In the genomic region with DNA sequence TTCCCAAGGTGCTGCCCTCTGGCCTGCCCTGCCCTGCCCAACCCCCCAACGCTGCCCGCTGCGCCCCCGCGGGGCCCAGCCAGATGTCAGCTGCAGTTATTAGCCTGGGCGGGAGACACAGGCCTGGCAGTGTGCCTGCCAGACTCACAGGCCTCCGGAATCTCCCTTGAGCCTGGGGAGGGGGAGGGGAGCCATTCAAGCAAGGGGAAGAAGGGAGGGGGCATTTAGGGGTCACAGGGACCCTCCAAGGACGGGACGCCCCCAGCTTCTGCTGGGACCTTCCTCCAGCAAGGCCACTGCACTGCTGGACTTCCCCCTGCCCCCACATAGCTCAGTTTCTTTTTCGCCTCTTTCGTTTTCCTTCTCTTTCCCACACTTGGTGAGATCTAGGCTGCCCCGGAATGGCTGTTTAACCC, we compare ENCODE assay signal across 8 cellular contexts. TPM values are rescaled to one million over a fixed set of nuclear protein-coding genes. Genes with fewer than 3 reads are reported as not detected.
DNase-seq lines count a peak whose midpoint lies in the region; ATAC-seq and TF ChIP-seq lines count a peak whose summit lies in the region.

No MANE protein-coding gene starts in this region.

- no peaks in the 10 kb centered on the region for H3K27me3 ChIP-seq in ACC112 (ENCODE audit: insufficient read depth, low read length)
- no peaks in the 10 kb centered on the region for H3K27me3 ChIP-seq in adipocyte (replicated peaks; ENCODE audit: control insufficient read depth, insufficient read depth, low read length)

- peak overlapping the region; percentile 99 for H3K9ac ChIP-seq in adipocyte (ENCODE audit: low read length)

- H3K36me3 ChIP-seq in ACC112 (ENCODE audit: insufficient read depth, low read length) (no peaks in the 10 kb centered on the region), adipocyte (ENCODE audit: control insufficient read depth, insufficient read depth, low read length, severe bottlenecking) (no peaks in the 10 kb centered on the region)

- H3K4me1 ChIP-seq in ACC112 (ENCODE audit: control insufficient read depth, insufficient read depth, low read length, unreplicated experiment) (peaks cover 50% of the 10 kb centered on the region), adipocyte (ENCODE audit: control insufficient read depth, insufficient read depth, low read length) (peaks cover 49% of the 10 kb centered on the region)

- no peak for ATAC-seq in left cardiac atrium
- no peak for ATAC-seq in HG03108 (IDR thresholded peaks at IDR 0.05; ENCODE audit: unreplicated experiment)
- ATAC-seq in HG03378 (IDR thresholded peaks at IDR 0.05; ENCODE audit: unreplicated experiment) = no peak

- DNase-seq in GM10266 (ENCODE audit: extremely low spot score) (peak; percentile 87), NCI-H69 (lab: John Stamatoyannopoulos, UW) (peak; percentile 96), adipocyte (ENCODE audit: low read depth) (peak; percentile 83), left cardiac atrium (peak; percentile 92), posterior vena cava (ENCODE audit: low spot score) (peak; percentile 93)

- intact Hi-C loops in left cardiac atrium (cut with DNase I) = no loop called here
- intact Hi-C loops in posterior vena cava (cut with DNase I) = no loop called here

- peak overlapping the region; percentile 50 for H2AFZ ChIP-seq in ACC112 (ENCODE audit: low read length, unreplicated experiment)

- H3K79me2 ChIP-seq in ACC112 (ENCODE audit: control insufficient read depth, insufficient read depth, low read length, unreplicated experiment) = peaks cover 20% of the 10 kb centered on the region

- H3K27ac ChIP-seq in ACC112 (ENCODE audit: low read depth, low read length) = peak overlapping the region; percentile 100

- H3K9me3 ChIP-seq in adipocyte (ENCODE audit: control insufficient read depth, low read length) = no peaks in the 10 kb centered on the region

- peak; percentile 28 for TF ChIP-seq CTCF in GM10266 (IDR thresholded peaks at IDR 0.05; ENCODE audit: control insufficient read depth, insufficient read depth, low read depth, missing control alignments)

- H3K4me3 ChIP-seq in ACC112 (ENCODE audit: low read depth, low read length) (peak overlapping the region; percentile 93), adipocyte (ENCODE audit: low read length) (peak overlapping the region; percentile 78)

RNA-seq across cellular contexts. Expression of a gene that starts 2.6 kb away (rescaled TPM):
- total RNA-seq in left cardiac atrium (100 to 1,000 TPM in 1 of 2 donors, 10 to 100 TPM in 1; 46.6 to 216 TPM), posterior vena cava (100 to 1,000 TPM; 193 to 418 TPM)

RNA-seq across cellular contexts. Expression of a gene that starts 12.9 kb away (rescaled TPM):
- total RNA-seq in left cardiac atrium (100 to 1,000 TPM; 525 to 629 TPM), posterior vena cava (100 to 1,000 TPM; 126 to 130 TPM)

RNA-seq across cellular contexts. Expression of a gene that starts 13.2 kb away (rescaled TPM):
- total RNA-seq in left cardiac atrium (1 to 10 TPM; 1.8 to 3.2 TPM), posterior vena cava (1 to 10 TPM in 1 of 2 donors, under 1 TPM in 1; 1.00 to 1.6 TPM)

RNA-seq across cellular contexts. Expression of a gene that starts 13.3 kb away (rescaled TPM):
- total RNA-seq in left cardiac atrium = 10 to 100 TPM; 16.8 to 28.8 TPM
- 10 to 100 TPM; 20.2 to 21.7 TPM for total RNA-seq in posterior vena cava

RNA-seq across cellular contexts. Expression of a gene that starts 17.7 kb away (rescaled TPM):
- total RNA-seq in left cardiac atrium = 1 to 10 TPM; 5.6 to 8.1 TPM
- total RNA-seq in posterior vena cava = 1 to 10 TPM; 4.3 to 5.1 TPM

Comparison
In these comparisons a context has a peak if more than half of its experiments do, and no peak if none do; other contexts are left out.
1. RNA of a gene that starts 12.9 kb away (total RNA-seq): 525 to 629 TPM in left cardiac atrium; 126 to 130 TPM in posterior vena cava; every median in the first group is over 4 times any median in the second.
2. Peak in every context shown above with its lines, with median percentiles within 50 percentile points of each other: DNase-seq.